ENCODE assay signal across 9 cellular contexts in the genomic region with DNA sequence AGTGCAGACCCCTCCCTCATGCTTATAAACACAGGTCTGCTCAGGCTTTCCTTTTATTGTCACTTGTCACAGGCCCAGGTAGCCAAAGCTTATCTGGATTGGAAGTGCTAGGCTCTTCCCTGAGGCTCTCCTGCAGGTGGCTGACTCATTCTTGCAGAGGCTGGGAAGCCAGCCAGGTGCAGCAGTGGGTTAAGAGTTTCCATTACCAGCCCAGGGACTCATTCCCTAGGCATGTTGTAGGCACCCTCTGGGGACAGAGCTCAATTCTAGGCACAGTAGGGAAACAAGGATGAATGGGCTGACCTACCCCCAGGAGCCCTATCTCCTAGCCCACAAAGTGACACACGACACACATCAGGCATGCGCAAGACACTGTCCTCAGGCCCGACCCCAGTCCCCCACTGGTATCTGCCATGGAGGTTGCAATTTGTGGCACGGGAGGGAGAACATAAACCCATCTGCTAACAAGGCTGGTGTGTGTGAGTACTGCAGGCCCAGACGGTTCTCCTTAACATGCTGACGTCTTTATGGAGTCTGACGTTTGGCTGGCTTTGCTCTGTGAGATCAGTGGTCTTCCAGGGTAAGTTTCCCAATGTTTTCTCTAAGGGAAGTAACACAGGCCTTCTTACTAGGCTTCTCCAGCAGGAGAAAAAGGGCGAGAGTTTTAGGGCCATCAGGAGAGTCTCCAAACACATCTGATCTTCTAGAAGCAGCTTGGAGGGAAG.
DNase-seq lines count a peak whose midpoint lies in the region; ATAC-seq, FAIRE-seq and TF ChIP-seq lines count a peak whose summit lies in the region.
"Had no signal": no experiment of that assay in that cellular context is flagged by ENCODE, and none has a peak within 500 bp of the region (broad histone marks: within the 10 kb centered on the region; RNA-seq: fewer than 3 reads in every experiment).

No MANE protein-coding gene starts in this region.

- no peak for FAIRE-seq in H1 (lab: Jason Lieb, UNC)
- FAIRE-seq in pancreas (lab: Jason Lieb, UNC): no peak
- no peak for FAIRE-seq in GM19239 (lab: Jason Lieb, UNC)

- DNase-seq in DMS79 treated with DMSO at 0.1 percent for 48 hours (lab: John Stamatoyannopoulos, UW) (peak; percentile 97), NCI-H226 (peak; percentile 90), H1 (ENCODE audit: low read depth in 1 of 2, low spot score in 2 of 2) (no peak), pancreas (peak; percentile 84 to 89 (median 86)), GM19239 (ENCODE audit: insufficient read length, low spot score) (no peak)

- H3K4me1 Mint-ChIP-seq in stimulated activated memory B cell treated with anti-CD40 and anti-IgM and Interleukin-4, amounts not matched to agents 10 μg/mL and 1 μg/mL and 100 μg/mL, for 72 hours: peaks cover 19% of the 10 kb centered on the region

- peak overlapping the region; percentile 41; the same call in 1 of the 2 replicates for H2BK12ac ChIP-seq in H1 (ENCODE audit: low read depth, low read length)

- TF ChIP-seq RAD21 in H1 (IDR thresholded peaks at IDR 0.05 in 1 of 2, conservative IDR thresholded peaks at IDR 0.05 in 1 of 2; ENCODE audit: low read depth in 2 of 2, low read length in 2 of 2): no peak

- H2AK5ac ChIP-seq in H1 (ENCODE audit: low read depth, low read length): no peak overlapping the region

- no peaks in the 10 kb centered on the region for H3K27me3 Mint-ChIP-seq in stimulated activated memory B cell treated with anti-CD40 and anti-IgM and Interleukin-4, amounts not matched to agents 10 μg/mL and 1 μg/mL and 100 μg/mL, for 72 hours
- H3K27me3 Mint-ChIP-seq: activated naive CD4-positive, alpha-beta T cell treated with anti-CD3 and anti-CD28 coated beads, Interleukin-2, amount 50 U/mL, for 24 hours had no signal

- no peak overlapping the region for H4K5ac ChIP-seq in H1 (ENCODE audit: insufficient read length, low read depth, low read length)

- H3K23ac ChIP-seq in H1 (ENCODE audit: insufficient read length): no peak overlapping the region

- no peak overlapping the region for H2AFZ ChIP-seq in H1 (ENCODE audit: low read length)

- H3K4me1 ChIP-seq in H1 (replicated peaks in 1 of 4; ENCODE audit: control insufficient read depth in 3 of 4, insufficient read depth in 4 of 4, low read length in 3 of 4) (peaks cover 8 to 18% (median 9%) of the 10 kb centered on the region in 4 experiments), pancreas (peaks cover 0 to 6% (median 0%) of the 10 kb centered on the region in 3 donors)

- H4K91ac ChIP-seq in H1 (replicated peaks; ENCODE audit: insufficient read length, low read length): peak overlapping the region; percentile 22

- H2BK5ac ChIP-seq in H1 (ENCODE audit: low read depth, low read length): no peak overlapping the region

- no peak overlapping the region for H3K14ac ChIP-seq in H1 (ENCODE audit: insufficient read length)

- POLR2A ChIA-PET in H1 (lab: Charles Lee; ENCODE audit: partially characterized antibody): interaction anchor here (1.1 to 1.4 kb wide), 2 partner anchors 10 to 94 kb away, joined by 4 read pairs; a partner anchor contains a TSS

- no peak overlapping the region for H3K56ac ChIP-seq in H1 (replicated peaks; ENCODE audit: insufficient read length, low read depth, low read length)

- ATAC-seq in pancreas: peak; percentile 92 to 96 (median 96)
- no peak for ATAC-seq in GM18909 (IDR thresholded peaks at IDR 0.05; ENCODE audit: poor library complexity, unreplicated experiment)
- no peak for ATAC-seq in HG03565 (IDR thresholded peaks at IDR 0.05; ENCODE audit: unreplicated experiment)
- ATAC-seq in stimulated activated memory B cell treated with anti-CD40 and anti-IgM and Interleukin-4, amounts not matched to agents 10 μg/mL and 1 μg/mL and 100 μg/mL, for 72 hours: no peak

- H3K4me2 ChIP-seq in H1 (ENCODE audit: insufficient read depth in 1 of 2, low read depth in 2 of 2, low read length in 2 of 2): peak overlapping the region; percentile 10 to 20; a peak in 1 of 4 replicates

- H4K8ac ChIP-seq in H1 (ENCODE audit: extremely low read depth, insufficient read depth, low read length): no peak overlapping the region

- WGBS in H1 (ENCODE audit: extremely low coverage in 1 of 2, insufficient coverage in 1 of 2, insufficient read length in 1 of 2, insufficient replicate concordance in 2 of 2, low coverage in 1 of 2, low lambda C conversion rate in 2 of 2, missing lambda C conversion rate in 1 of 2), 2 experiments: 89% methylated on average over 8 of the region's 8 CpGs; no CpG with 5 or more reads in 1 of the 2 experiments
- 91 to 94% methylated on average over 8 of the region's 8 CpGs for WGBS in pancreas, 2 donors

- no peak overlapping the region for H3K27ac Mint-ChIP-seq in stimulated activated memory B cell treated with anti-CD40 and anti-IgM and Interleukin-4, amounts not matched to agents 10 μg/mL and 1 μg/mL and 100 μg/mL, for 72 hours
- H3K27ac Mint-ChIP-seq: activated naive CD4-positive, alpha-beta T cell treated with anti-CD3 and anti-CD28 coated beads, Interleukin-2, amount 50 U/mL, for 24 hours had no signal

- no peak overlapping the region for H3K9ac ChIP-seq in H1 (replicated peaks in 1 of 4; ENCODE audit: extremely low read depth in 1 of 4, low read depth in 3 of 4, low read length in 3 of 4)

- TF ChIP-seq POLR2A in H1 (IDR thresholded peaks at IDR 0.05; ENCODE audit: control extremely low read depth in 1 of 2, low read depth in 2 of 2, low read length in 2 of 2): no peak

- no peaks in the 10 kb centered on the region for H3K79me2 ChIP-seq in H1 (ENCODE audit: control insufficient read depth in 1 of 2, insufficient read depth in 2 of 2, low read length in 2 of 2)

- no peak overlapping the region for H2BK120ac ChIP-seq in H1 (replicated peaks; ENCODE audit: low read depth, low read length)

- H3K27ac ChIP-seq in H1 (ENCODE audit: low read depth, low read length): no peak overlapping the region
- peak overlapping the region; percentile 16 to 80 (median 64) for H3K27ac ChIP-seq in pancreas

- no peaks in the 10 kb centered on the region; the same call in 1 of the 2 replicates for H3K23me2 ChIP-seq in H1 (ENCODE audit: low read depth, low read length)

- H3K36me3 ChIP-seq in H1 (ENCODE audit: control insufficient read depth in 2 of 4, insufficient read depth in 4 of 4, low read length in 3 of 4) (no peaks in the 10 kb centered on the region), pancreas (no peaks in the 10 kb centered on the region)

- H2BK20ac ChIP-seq in H1 (ENCODE audit: low read length): no peak overlapping the region

- intact Hi-C loops in pancreas (cut with DNase I): no loop called here

- no peak for TF ChIP-seq CTCF in H1 (IDR thresholded peaks at IDR 0.05; ENCODE audit: control extremely low read depth in 1 of 3, insufficient read depth in 1 of 3, low read depth in 1 of 3, low read length in 3 of 3)
- no peak for TF ChIP-seq CTCF in pancreas (IDR thresholded peaks at IDR 0.05)

- no peak overlapping the region for H3K4me3 Mint-ChIP-seq in stimulated activated memory B cell treated with anti-CD40 and anti-IgM and Interleukin-4, amounts not matched to agents 10 μg/mL and 1 μg/mL and 100 μg/mL, for 72 hours
- H3K4me3 Mint-ChIP-seq: activated naive CD4-positive, alpha-beta T cell treated with anti-CD3 and anti-CD28 coated beads, Interleukin-2, amount 50 U/mL, for 24 hours had no signal

- no peak overlapping the region for H3K4me3 ChIP-seq in H1 (ENCODE audit: extremely low read depth in 1 of 4, insufficient read depth in 2 of 4, low read depth in 3 of 4, low read length in 4 of 4)
- H3K4me3 ChIP-seq in pancreas: no peak overlapping the region

- H3K9me3 ChIP-seq in H1 (ENCODE audit: insufficient read depth in 2 of 2, low read depth in 1 of 2, low read length in 1 of 2) (no peaks in the 10 kb centered on the region), pancreas (no peaks in the 10 kb centered on the region)

- H4K20me1 ChIP-seq in H1 (replicated peaks in 1 of 2; ENCODE audit: control insufficient read depth in 1 of 2, insufficient read depth in 2 of 2, low read length in 2 of 2): peaks cover 2 to 3% of the 10 kb centered on the region in 2 experiments

- H3K9me3 Mint-ChIP-seq in stimulated activated memory B cell treated with anti-CD40 and anti-IgM and Interleukin-4, amounts not matched to agents 10 μg/mL and 1 μg/mL and 100 μg/mL, for 72 hours: no peaks in the 10 kb centered on the region
- H3K9me3 Mint-ChIP-seq: activated naive CD4-positive, alpha-beta T cell treated with anti-CD3 and anti-CD28 coated beads, Interleukin-2, amount 50 U/mL, for 24 hours had no signal

- H3K36me3 Mint-ChIP-seq in stimulated activated memory B cell treated with anti-CD40 and anti-IgM and Interleukin-4, amounts not matched to agents 10 μg/mL and 1 μg/mL and 100 μg/mL, for 72 hours: no peaks in the 10 kb centered on the region
- H3K36me3 Mint-ChIP-seq: activated naive CD4-positive, alpha-beta T cell treated with anti-CD3 and anti-CD28 coated beads, Interleukin-2, amount 50 U/mL, for 24 hours had no signal

- no peaks in the 10 kb centered on the region; the same call in 1 of the 2 replicates for H3K79me1 ChIP-seq in H1 (ENCODE audit: low read depth, low read length)

- CTCF ChIA-PET in H1 (lab: Charles Lee; ENCODE audit: partially characterized antibody): interaction anchor here (0.6 to 7.1 kb wide), 5 partner anchors 12 to 24 kb away, joined by 3 to 36 read pairs (median 3); no protein-coding TSS in a partner anchor

- no peak overlapping the region for H3K18ac ChIP-seq in H1 (ENCODE audit: extremely low read depth, low read length)

- H3K27me3 ChIP-seq in H1 (replicated peaks in 1 of 4; ENCODE audit: control insufficient read depth in 3 of 4, extremely low read depth in 1 of 4, insufficient read depth in 3 of 4, low read length in 3 of 4) (no peaks in the 10 kb centered on the region), pancreas (no peaks in the 10 kb centered on the region)

- no peak for TF ChIP-seq EP300 in H1 (IDR thresholded peaks at IDR 0.05; ENCODE audit: borderline replicate concordance in 1 of 2, low read depth in 2 of 2, low read length in 2 of 2)

- H2BK15ac ChIP-seq in H1 (ENCODE audit: low read length): 0 out of 2 replicates have a peak overlapping the region, but pooled peaks have one; percentile 53

- H3K4ac ChIP-seq in H1 (replicated peaks; ENCODE audit: insufficient read length, low read depth, low read length): no peak overlapping the region

TF ChIP-seq in H1, 55 proteins besides CTCF, POLR2A, EP300 and RAD21 (continues in another document):
- TF ChIP-seq RXRA (IDR thresholded peaks at IDR 0.05; ENCODE audit: insufficient read depth, low read depth, low read length): no peak

Comparison
In these comparisons a context has a peak if more than half of its experiments do, and no peak if none do; other contexts are left out.
1. DNase-seq: peak in DMS79 treated with DMSO at 0.1 percent for 48 hours (single experiment), NCI-H226 (single experiment) and pancreas (6 of 6); none in H1 (0 of 2) and GM19239 (single experiment).
2. ATAC-seq: peak in pancreas (4 of 4); none in GM18909 (single experiment), HG03565 (single experiment) and stimulated activated memory B cell treated with anti-CD40 and anti-IgM and Interleukin-4, amounts not matched to agents 10 μg/mL and 1 μg/mL and 100 μg/mL, for 72 hours (single experiment).